Comparison of ENCODE assay signal across 30 cellular contexts in genomic region chr6:45982280-45983036, GRCh38. TPM values are rescaled to one million over a fixed set of nuclear protein-coding genes. Genes with fewer than 3 reads are reported as not detected.
"Had no signal": no experiment of that assay in that cellular context is flagged by ENCODE, and none has a peak within 500 bp of the region (broad histone marks: within the 10 kb centered on the region; RNA-seq: fewer than 3 reads in every experiment).

No MANE protein-coding gene starts in this region.

- H3K27me3 ChIP-seq: adrenal gland, brain microvascular endothelial cell, neutrophil, upper lobe of right lung had no signal

- H3K36me3 ChIP-seq: adrenal gland, brain microvascular endothelial cell, neutrophil, upper lobe of right lung had no signal

- FAIRE-seq: astrocyte, keratinocyte had no signal

- H3K9me3 Mint-ChIP-seq: activated naive CD8-positive, alpha-beta T cell treated with anti-CD3 and anti-CD28 coated beads for 36 hours; endodermal cell; stimulated activated naive CD8-positive, alpha-beta T cell treated with anti-CD3 and anti-CD28 coated beads, Interleukin-15, amount 100 ng/mL, for 72 hours had no signal

- H3K27ac Mint-ChIP-seq: activated CD4-positive, alpha-beta T cell treated with anti-CD3 and anti-CD28 coated beads for 36 hours; activated CD8-positive, alpha-beta memory T cell treated with anti-CD3 and anti-CD28 coated beads, Interleukin-2, amount 10 ng/mL, durations not matched to agents 7 days and 5 days; activated CD8-positive, alpha-beta T cell treated with anti-CD3 and anti-CD28 coated beads, Interleukin-2, amount 10 ng/mL, durations not matched to agents 7 days and 5 days; activated naive CD4-positive, alpha-beta T cell treated with anti-CD3 and anti-CD28 coated beads for 36 hours; activated naive CD8-positive, alpha-beta T cell treated with anti-CD3 and anti-CD28 coated beads for 36 hours; endodermal cell; nephron progenitor cell; progenitor cell of endocrine pancreas; stimulated activated memory B cell treated with anti-CD40 and anti-IgM and Interleukin-4, amounts not matched to agents 10 μg/mL and 1 μg/mL and 100 μg/mL, for 72 hours had no signal

- H3K4me3 ChIP-seq: adrenal gland, lung, smooth muscle cell, upper lobe of right lung had no signal

- DNase-seq: activated CD4-positive, alpha-beta T cell treated with anti-CD3 and anti-CD28 coated beads for 36 hours; activated CD4-positive, CD25-positive, alpha-beta regulatory T cell; activated CD8-positive, alpha-beta memory T cell treated with anti-CD3 and anti-CD28 coated beads, Interleukin-2, amount 10 ng/mL, durations not matched to agents 7 days and 5 days; activated CD8-positive, alpha-beta T cell treated with anti-CD3 and anti-CD28 coated beads, Interleukin-2, amount 10 ng/mL, durations not matched to agents 7 days and 5 days; activated naive CD4-positive, alpha-beta T cell treated with anti-CD3 and anti-CD28 coated beads for 36 hours; activated naive CD8-positive, alpha-beta T cell treated with anti-CD3 and anti-CD28 coated beads for 36 hours; activated T-cell treated with anti-CD3 and anti-CD28 coated beads, Interleukin-2, amount 50 U/mL, for 48 hours; adrenal gland; brain microvascular endothelial cell; endodermal cell; foreskin fibroblast; mesendoderm; nephron progenitor cell; retina; stimulated activated CD4-positive, alpha-beta T cell treated with anti-CD3 and anti-CD28 coated beads, Interleukin-1b, Interleukin-23, amount 100 ng/mL, for 48 hours; stimulated activated CD4-positive, alpha-beta T cell treated with anti-CD3 and anti-CD28 coated beads, Interleukin-4, amount 100 ng/mL, for 4 hours; stimulated activated CD8-positive, alpha-beta memory T cell treated with anti-CD3 and anti-CD28 coated beads, Interleukin-4, amount 100 ng/mL, for 48 hours; stimulated activated naive CD8-positive, alpha-beta T cell treated with anti-CD3 and anti-CD28 coated beads, Interleukin-15, amount 100 ng/mL, for 72 hours; substantia nigra; upper lobe of right lung had no signal

- H3K27ac ChIP-seq: adrenal gland, brain microvascular endothelial cell, neutrophil, upper lobe of right lung had no signal

- H3K4me1 ChIP-seq: adrenal gland, upper lobe of right lung had no signal

- H3K9me3 ChIP-seq: adrenal gland, neutrophil, upper lobe of right lung had no signal

- H3K4me1 Mint-ChIP-seq: activated CD4-positive, alpha-beta T cell treated with anti-CD3 and anti-CD28 coated beads for 36 hours; activated naive CD8-positive, alpha-beta T cell treated with anti-CD3 and anti-CD28 coated beads for 36 hours; endodermal cell; stimulated activated memory B cell treated with anti-CD40 and anti-IgM and Interleukin-4, amounts not matched to agents 10 μg/mL and 1 μg/mL and 100 μg/mL, for 72 hours; stimulated activated naive CD8-positive, alpha-beta T cell treated with anti-CD3 and anti-CD28 coated beads, Interleukin-15, amount 100 ng/mL, for 72 hours had no signal

- H3K27me3 Mint-ChIP-seq: activated CD4-positive, alpha-beta T cell treated with anti-CD3 and anti-CD28 coated beads for 36 hours; activated CD8-positive, alpha-beta memory T cell treated with anti-CD3 and anti-CD28 coated beads, Interleukin-2, amount 10 ng/mL, durations not matched to agents 7 days and 5 days; activated naive CD8-positive, alpha-beta T cell treated with anti-CD3 and anti-CD28 coated beads for 36 hours; progenitor cell of endocrine pancreas; stimulated activated memory B cell treated with anti-CD40 and anti-IgM and Interleukin-4, amounts not matched to agents 10 μg/mL and 1 μg/mL and 100 μg/mL, for 72 hours had no signal

- H3K4me3 Mint-ChIP-seq: activated CD4-positive, alpha-beta T cell treated with anti-CD3 and anti-CD28 coated beads for 36 hours; activated CD8-positive, alpha-beta memory T cell treated with anti-CD3 and anti-CD28 coated beads, Interleukin-2, amount 10 ng/mL, durations not matched to agents 7 days and 5 days; activated CD8-positive, alpha-beta T cell treated with anti-CD3 and anti-CD28 coated beads, Interleukin-2, amount 10 ng/mL, durations not matched to agents 7 days and 5 days; activated naive CD4-positive, alpha-beta T cell treated with anti-CD3 and anti-CD28 coated beads for 36 hours; activated naive CD8-positive, alpha-beta T cell treated with anti-CD3 and anti-CD28 coated beads for 36 hours; endodermal cell; nephron progenitor cell; stimulated activated memory B cell treated with anti-CD40 and anti-IgM and Interleukin-4, amounts not matched to agents 10 μg/mL and 1 μg/mL and 100 μg/mL, for 72 hours; stimulated activated naive CD8-positive, alpha-beta T cell treated with anti-CD3 and anti-CD28 coated beads, Interleukin-15, amount 100 ng/mL, for 72 hours had no signal

- H3K36me3 Mint-ChIP-seq: activated CD8-positive, alpha-beta memory T cell treated with anti-CD3 and anti-CD28 coated beads, Interleukin-2, amount 10 ng/mL, durations not matched to agents 7 days and 5 days; activated naive CD8-positive, alpha-beta T cell treated with anti-CD3 and anti-CD28 coated beads for 36 hours; stimulated activated memory B cell treated with anti-CD40 and anti-IgM and Interleukin-4, amounts not matched to agents 10 μg/mL and 1 μg/mL and 100 μg/mL, for 72 hours had no signal

- ATAC-seq: activated CD4-positive, alpha-beta T cell treated with anti-CD3 and anti-CD28 coated beads for 36 hours; activated CD8-positive, alpha-beta memory T cell treated with anti-CD3 and anti-CD28 coated beads, Interleukin-2, amount 10 ng/mL, durations not matched to agents 7 days and 5 days; activated CD8-positive, alpha-beta T cell treated with anti-CD3 and anti-CD28 coated beads, Interleukin-2, amount 10 ng/mL, durations not matched to agents 7 days and 5 days; esophagus mucosa; left lobe of liver; stimulated activated memory B cell treated with anti-CD40 and anti-IgM and Interleukin-4, amounts not matched to agents 10 μg/mL and 1 μg/mL and 100 μg/mL, for 72 hours; stimulated activated naive CD8-positive, alpha-beta T cell treated with anti-CD3 and anti-CD28 coated beads, Interleukin-15, amount 100 ng/mL, for 72 hours; upper lobe of right lung had no signal

RNA-seq across cellular contexts. Expression of gene CLIC5, which starts 33.2 kb away (rescaled TPM):
- total RNA-seq: osteocyte had no signal
